ENCODE assay signal across 1 cellular context in the genomic region with DNA sequence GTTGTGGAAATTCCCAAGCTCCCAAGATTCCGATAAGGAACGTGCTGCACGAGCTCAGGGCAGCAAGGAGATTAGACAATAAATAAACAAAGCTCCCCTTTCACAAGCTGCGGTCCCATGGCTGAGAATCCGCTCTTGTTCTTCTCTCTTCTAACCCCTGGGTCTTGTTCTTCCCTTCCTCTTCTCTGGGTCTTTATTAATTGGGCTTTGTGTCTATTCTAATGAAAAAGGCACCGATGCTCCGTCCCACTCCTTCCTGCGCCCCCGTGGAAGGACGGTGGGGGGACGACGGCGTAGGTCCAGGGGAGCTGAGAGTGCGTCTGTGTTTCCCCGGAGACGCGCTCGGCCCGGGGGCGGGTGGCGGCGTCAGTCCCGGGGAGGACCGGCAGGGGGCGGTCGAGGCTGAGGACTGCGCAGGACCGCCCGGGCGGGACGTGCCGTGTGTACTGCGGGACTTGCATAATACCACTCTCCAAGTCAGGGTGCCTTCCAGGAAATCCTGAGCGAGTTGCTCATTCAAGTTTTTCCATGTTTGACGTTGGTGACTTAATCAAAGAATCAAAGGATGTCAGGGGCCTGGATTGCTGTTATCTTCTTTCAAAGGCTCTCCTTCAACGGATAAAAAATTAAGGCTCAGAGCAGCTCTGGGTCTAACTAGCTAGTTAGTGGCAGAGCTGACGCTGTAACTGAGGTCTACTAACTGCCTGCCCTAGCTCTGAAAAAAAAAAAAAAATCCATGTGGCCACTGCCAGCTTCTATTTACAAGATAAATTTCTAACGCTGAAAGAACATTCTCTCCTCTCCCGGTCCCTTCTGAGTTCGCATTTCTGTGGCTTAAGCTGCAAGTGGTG.
TF ChIP-seq lines count a peak whose summit lies in the region.

No MANE protein-coding gene starts in this region.

TF ChIP-seq in K562, 482 proteins besides CTCF, POLR2A, EP300 and RAD21 (continued from another document and continues in another):
- TF ChIP-seq, protein P1, sequence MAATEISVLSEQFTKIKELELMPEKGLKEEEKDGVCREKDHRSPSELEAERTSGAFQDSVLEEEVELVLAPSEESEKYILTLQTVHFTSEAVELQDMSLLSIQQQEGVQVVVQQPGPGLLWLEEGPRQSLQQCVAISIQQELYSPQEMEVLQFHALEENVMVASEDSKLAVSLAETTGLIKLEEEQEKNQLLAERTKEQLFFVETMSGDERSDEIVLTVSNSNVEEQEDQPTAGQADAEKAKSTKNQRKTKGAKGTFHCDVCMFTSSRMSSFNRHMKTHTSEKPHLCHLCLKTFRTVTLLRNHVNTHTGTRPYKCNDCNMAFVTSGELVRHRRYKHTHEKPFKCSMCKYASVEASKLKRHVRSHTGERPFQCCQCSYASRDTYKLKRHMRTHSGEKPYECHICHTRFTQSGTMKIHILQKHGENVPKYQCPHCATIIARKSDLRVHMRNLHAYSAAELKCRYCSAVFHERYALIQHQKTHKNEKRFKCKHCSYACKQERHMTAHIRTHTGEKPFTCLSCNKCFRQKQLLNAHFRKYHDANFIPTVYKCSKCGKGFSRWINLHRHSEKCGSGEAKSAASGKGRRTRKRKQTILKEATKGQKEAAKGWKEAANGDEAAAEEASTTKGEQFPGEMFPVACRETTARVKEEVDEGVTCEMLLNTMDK (IDR thresholded peaks at IDR 0.05; ENCODE audit: borderline replicate concordance, insufficient read depth, low read depth, low read length, poor library complexity, severe bottlenecking), result peak; percentile 89
- TF ChIP-seq BRF1 (IDR thresholded peaks at IDR 0.05; ENCODE audit: borderline replicate concordance, extremely low read depth, insufficient read length) (no peak), ZNF75A (CRISPR knock-in tag; IDR thresholded peaks at IDR 0.05) (no peak), BMI1 (IDR thresholded peaks at IDR 0.05; ENCODE audit: low read length) (no peak), PTRF (tag; IDR thresholded peaks at IDR 0.05) (no peak), RBM17 (IDR thresholded peaks at IDR 0.05; ENCODE audit: borderline replicate concordance, low read depth, low read length) (no peak), BDP1 (IDR thresholded peaks at IDR 0.05; ENCODE audit: insufficient read depth, insufficient read length) (no peak), POLR2G (IDR thresholded peaks at IDR 0.05; ENCODE audit: low read depth, low read length) (no peak), FOSL1 (tag; conservative IDR thresholded peaks at IDR 0.05) (peak; percentile 44; the same call in 1 of the 2 replicates), RBM15 (IDR thresholded peaks at IDR 0.05; ENCODE audit: insufficient read depth, low read length) (no peak), MTA1 (IDR thresholded peaks at IDR 0.05; ENCODE audit: borderline replicate concordance) (no peak), RBFOX2 (IDR thresholded peaks at IDR 0.05; ENCODE audit: low read depth, low read length) (no peak), ZNF134 (CRISPR knock-in tag; conservative IDR thresholded peaks at IDR 0.05) (no peak), ZNF583 (CRISPR knock-in tag; IDR thresholded peaks at IDR 0.05) (no peak), CBX5 (IDR thresholded peaks at IDR 0.05; ENCODE audit: borderline replicate concordance, low read depth) (no peak; the same call in 1 of the 2 replicates), FOXM1 (IDR thresholded peaks at IDR 0.05; ENCODE audit: low read depth) (peak; percentile 60; the same call in 1 of the 2 replicates), FOXM1 (CRISPR knock-in tag; IDR thresholded peaks at IDR 0.05; ENCODE audit: low read depth) (no peak), JUND (IDR thresholded peaks at IDR 0.05; ENCODE audit: borderline replicate concordance, low read depth, low read length) (peak; percentile 46; the same call in 1 of the 2 replicates), JUND (tag; IDR thresholded peaks at IDR 0.05; ENCODE audit: borderline replicate concordance, low read depth, low read length) (no peak; the same call in 2 of the 3 replicates), ZNF184 (CRISPR knock-in tag; IDR thresholded peaks at IDR 0.05) (no peak), ZNF766 (CRISPR knock-in tag; conservative IDR thresholded peaks at IDR 0.05) (no peak), RBM22 (IDR thresholded peaks at IDR 0.05; ENCODE audit: low read depth, low read length, poor library complexity, severe bottlenecking) (no peak), SIN3B (IDR thresholded peaks at IDR 0.05; ENCODE audit: low read depth) (no peak), MIER1 (IDR thresholded peaks at IDR 0.05; ENCODE audit: low read depth) (no peak), ZNF41 (CRISPR knock-in tag; conservative IDR thresholded peaks at IDR 0.05) (no peak)
- TF ChIP-seq, protein P2, sequence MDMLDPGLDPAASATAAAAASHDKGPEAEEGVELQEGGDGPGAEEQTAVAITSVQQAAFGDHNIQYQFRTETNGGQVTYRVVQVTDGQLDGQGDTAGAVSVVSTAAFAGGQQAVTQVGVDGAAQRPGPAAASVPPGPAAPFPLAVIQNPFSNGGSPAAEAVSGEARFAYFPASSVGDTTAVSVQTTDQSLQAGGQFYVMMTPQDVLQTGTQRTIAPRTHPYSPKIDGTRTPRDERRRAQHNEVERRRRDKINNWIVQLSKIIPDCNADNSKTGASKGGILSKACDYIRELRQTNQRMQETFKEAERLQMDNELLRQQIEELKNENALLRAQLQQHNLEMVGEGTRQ (CRISPR knock-in tag; IDR thresholded peaks at IDR 0.05), result no peak
- TF ChIP-seq, protein P3, sequence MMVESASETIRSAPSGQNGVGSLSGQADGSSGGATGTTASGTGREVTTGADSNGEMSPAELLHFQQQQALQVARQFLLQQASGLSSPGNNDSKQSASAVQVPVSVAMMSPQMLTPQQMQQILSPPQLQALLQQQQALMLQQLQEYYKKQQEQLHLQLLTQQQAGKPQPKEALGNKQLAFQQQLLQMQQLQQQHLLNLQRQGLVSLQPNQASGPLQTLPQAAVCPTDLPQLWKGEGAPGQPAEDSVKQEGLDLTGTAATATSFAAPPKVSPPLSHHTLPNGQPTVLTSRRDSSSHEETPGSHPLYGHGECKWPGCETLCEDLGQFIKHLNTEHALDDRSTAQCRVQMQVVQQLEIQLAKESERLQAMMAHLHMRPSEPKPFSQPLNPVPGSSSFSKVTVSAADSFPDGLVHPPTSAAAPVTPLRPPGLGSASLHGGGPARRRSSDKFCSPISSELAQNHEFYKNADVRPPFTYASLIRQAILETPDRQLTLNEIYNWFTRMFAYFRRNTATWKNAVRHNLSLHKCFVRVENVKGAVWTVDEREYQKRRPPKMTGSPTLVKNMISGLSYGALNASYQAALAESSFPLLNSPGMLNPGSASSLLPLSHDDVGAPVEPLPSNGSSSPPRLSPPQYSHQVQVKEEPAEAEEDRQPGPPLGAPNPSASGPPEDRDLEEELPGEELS (CRISPR knock-in tag; IDR thresholded peaks at IDR 0.05; ENCODE audit: borderline replicate concordance), result no peak
- TF ChIP-seq, protein P4, sequence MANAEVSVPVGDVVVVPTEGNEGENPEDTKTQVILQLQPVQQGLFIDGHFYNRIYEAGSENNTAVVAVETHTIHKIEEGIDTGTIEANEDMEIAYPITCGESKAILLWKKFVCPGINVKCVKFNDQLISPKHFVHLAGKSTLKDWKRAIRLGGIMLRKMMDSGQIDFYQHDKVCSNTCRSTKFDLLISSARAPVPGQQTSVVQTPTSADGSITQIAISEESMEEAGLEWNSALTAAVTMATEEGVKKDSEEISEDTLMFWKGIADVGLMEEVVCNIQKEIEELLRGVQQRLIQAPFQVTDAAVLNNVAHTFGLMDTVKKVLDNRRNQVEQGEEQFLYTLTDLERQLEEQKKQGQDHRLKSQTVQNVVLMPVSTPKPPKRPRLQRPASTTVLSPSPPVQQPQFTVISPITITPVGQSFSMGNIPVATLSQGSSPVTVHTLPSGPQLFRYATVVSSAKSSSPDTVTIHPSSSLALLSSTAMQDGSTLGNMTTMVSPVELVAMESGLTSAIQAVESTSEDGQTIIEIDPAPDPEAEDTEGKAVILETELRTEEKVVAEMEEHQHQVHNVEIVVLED (CRISPR knock-in tag; IDR thresholded peaks at IDR 0.05), result peak; percentile 27; the same call in 1 of the 2 replicates
- TF ChIP-seq, protein P5, sequence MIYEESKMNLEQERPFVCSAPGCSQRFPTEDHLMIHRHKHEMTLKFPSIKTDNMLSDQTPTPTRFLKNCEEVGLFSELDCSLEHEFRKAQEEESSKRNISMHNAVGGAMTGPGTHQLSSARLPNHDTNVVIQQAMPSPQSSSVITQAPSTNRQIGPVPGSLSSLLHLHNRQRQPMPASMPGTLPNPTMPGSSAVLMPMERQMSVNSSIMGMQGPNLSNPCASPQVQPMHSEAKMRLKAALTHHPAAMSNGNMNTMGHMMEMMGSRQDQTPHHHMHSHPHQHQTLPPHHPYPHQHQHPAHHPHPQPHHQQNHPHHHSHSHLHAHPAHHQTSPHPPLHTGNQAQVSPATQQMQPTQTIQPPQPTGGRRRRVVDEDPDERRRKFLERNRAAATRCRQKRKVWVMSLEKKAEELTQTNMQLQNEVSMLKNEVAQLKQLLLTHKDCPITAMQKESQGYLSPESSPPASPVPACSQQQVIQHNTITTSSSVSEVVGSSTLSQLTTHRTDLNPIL (CRISPR knock-in tag; IDR thresholded peaks at IDR 0.05), result no peak
- TF ChIP-seq, protein P6, sequence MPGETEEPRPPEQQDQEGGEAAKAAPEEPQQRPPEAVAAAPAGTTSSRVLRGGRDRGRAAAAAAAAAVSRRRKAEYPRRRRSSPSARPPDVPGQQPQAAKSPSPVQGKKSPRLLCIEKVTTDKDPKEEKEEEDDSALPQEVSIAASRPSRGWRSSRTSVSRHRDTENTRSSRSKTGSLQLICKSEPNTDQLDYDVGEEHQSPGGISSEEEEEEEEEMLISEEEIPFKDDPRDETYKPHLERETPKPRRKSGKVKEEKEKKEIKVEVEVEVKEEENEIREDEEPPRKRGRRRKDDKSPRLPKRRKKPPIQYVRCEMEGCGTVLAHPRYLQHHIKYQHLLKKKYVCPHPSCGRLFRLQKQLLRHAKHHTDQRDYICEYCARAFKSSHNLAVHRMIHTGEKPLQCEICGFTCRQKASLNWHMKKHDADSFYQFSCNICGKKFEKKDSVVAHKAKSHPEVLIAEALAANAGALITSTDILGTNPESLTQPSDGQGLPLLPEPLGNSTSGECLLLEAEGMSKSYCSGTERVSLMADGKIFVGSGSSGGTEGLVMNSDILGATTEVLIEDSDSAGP (CRISPR knock-in tag; IDR thresholded peaks at IDR 0.05), result no peak
- TF ChIP-seq, protein P7, sequence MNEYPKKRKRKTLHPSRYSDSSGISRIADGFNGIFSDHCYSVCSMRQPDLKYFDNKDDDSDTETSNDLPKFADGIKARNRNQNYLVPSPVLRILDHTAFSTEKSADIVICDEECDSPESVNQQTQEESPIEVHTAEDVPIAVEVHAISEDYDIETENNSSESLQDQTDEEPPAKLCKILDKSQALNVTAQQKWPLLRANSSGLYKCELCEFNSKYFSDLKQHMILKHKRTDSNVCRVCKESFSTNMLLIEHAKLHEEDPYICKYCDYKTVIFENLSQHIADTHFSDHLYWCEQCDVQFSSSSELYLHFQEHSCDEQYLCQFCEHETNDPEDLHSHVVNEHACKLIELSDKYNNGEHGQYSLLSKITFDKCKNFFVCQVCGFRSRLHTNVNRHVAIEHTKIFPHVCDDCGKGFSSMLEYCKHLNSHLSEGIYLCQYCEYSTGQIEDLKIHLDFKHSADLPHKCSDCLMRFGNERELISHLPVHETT (CRISPR knock-in tag; conservative IDR thresholded peaks at IDR 0.05 in 1 of 2, IDR thresholded peaks at IDR 0.05 in 1 of 2), result no peak
- TF ChIP-seq, protein P8, sequence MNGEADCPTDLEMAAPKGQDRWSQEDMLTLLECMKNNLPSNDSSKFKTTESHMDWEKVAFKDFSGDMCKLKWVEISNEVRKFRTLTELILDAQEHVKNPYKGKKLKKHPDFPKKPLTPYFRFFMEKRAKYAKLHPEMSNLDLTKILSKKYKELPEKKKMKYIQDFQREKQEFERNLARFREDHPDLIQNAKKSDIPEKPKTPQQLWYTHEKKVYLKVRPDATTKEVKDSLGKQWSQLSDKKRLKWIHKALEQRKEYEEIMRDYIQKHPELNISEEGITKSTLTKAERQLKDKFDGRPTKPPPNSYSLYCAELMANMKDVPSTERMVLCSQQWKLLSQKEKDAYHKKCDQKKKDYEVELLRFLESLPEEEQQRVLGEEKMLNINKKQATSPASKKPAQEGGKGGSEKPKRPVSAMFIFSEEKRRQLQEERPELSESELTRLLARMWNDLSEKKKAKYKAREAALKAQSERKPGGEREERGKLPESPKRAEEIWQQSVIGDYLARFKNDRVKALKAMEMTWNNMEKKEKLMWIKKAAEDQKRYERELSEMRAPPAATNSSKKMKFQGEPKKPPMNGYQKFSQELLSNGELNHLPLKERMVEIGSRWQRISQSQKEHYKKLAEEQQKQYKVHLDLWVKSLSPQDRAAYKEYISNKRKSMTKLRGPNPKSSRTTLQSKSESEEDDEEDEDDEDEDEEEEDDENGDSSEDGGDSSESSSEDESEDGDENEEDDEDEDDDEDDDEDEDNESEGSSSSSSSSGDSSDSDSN (IDR thresholded peaks at IDR 0.05; ENCODE audit: borderline replicate concordance in 1 of 2, low read depth in 2 of 2, low read length in 2 of 2), result peak in 1 of 2 experiments; percentile 51; a peak in 1 of 4 replicates
- TF ChIP-seq, protein P9, sequence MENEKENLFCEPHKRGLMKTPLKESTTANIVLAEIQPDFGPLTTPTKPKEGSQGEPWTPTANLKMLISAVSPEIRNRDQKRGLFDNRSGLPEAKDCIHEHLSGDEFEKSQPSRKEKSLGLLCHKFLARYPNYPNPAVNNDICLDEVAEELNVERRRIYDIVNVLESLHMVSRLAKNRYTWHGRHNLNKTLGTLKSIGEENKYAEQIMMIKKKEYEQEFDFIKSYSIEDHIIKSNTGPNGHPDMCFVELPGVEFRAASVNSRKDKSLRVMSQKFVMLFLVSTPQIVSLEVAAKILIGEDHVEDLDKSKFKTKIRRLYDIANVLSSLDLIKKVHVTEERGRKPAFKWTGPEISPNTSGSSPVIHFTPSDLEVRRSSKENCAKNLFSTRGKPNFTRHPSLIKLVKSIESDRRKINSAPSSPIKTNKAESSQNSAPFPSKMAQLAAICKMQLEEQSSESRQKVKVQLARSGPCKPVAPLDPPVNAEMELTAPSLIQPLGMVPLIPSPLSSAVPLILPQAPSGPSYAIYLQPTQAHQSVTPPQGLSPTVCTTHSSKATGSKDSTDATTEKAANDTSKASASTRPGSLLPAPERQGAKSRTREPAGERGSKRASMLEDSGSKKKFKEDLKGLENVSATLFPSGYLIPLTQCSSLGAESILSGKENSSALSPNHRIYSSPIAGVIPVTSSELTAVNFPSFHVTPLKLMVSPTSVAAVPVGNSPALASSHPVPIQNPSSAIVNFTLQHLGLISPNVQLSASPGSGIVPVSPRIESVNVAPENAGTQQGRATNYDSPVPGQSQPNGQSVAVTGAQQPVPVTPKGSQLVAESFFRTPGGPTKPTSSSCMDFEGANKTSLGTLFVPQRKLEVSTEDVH (IDR thresholded peaks at IDR 0.05; ENCODE audit: low read depth, partially characterized antibody), result no peak
- TF ChIP-seq, protein P10, sequence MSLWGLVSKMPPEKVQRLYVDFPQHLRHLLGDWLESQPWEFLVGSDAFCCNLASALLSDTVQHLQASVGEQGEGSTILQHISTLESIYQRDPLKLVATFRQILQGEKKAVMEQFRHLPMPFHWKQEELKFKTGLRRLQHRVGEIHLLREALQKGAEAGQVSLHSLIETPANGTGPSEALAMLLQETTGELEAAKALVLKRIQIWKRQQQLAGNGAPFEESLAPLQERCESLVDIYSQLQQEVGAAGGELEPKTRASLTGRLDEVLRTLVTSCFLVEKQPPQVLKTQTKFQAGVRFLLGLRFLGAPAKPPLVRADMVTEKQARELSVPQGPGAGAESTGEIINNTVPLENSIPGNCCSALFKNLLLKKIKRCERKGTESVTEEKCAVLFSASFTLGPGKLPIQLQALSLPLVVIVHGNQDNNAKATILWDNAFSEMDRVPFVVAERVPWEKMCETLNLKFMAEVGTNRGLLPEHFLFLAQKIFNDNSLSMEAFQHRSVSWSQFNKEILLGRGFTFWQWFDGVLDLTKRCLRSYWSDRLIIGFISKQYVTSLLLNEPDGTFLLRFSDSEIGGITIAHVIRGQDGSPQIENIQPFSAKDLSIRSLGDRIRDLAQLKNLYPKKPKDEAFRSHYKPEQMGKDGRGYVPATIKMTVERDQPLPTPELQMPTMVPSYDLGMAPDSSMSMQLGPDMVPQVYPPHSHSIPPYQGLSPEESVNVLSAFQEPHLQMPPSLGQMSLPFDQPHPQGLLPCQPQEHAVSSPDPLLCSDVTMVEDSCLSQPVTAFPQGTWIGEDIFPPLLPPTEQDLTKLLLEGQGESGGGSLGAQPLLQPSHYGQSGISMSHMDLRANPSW (CRISPR knock-in tag; IDR thresholded peaks at IDR 0.05), result no peak
